In genomic region chr21:15793109-15793508, GRCh38 we compare ENCODE assay signal across 2 cellular contexts.
A peak's percentile ranks its signal among the peaks of the same experiment; 100 is the strongest.
TF ChIP-seq lines count a peak whose summit lies in the region.

No MANE protein-coding gene starts in this region.

TF ChIP-seq in IMR-90, 13 proteins besides CTCF, POLR2A, EP300 and RAD21:
- TF ChIP-seq CHD1 (IDR thresholded peaks at IDR 0.05; ENCODE audit: low read depth, low read length), result no peak
- peak; percentile 59 for TF ChIP-seq MAFK (IDR thresholded peaks at IDR 0.05; ENCODE audit: low read depth, low read length)

TF ChIP-seq in K562, 482 proteins besides CTCF, POLR2A, EP300 and RAD21:
- TF ChIP-seq PRMT5 (CRISPR knock-in tag; IDR thresholded peaks at IDR 0.05) (no peak), FOS (IDR thresholded peaks at IDR 0.05; ENCODE audit: extremely low read depth, insufficient read length) (no peak), FOXJ2 (tag; IDR thresholded peaks at IDR 0.05) (no peak), ESRRB (CRISPR knock-in tag; IDR thresholded peaks at IDR 0.05; ENCODE audit: borderline replicate concordance) (no peak), CCAR2 (IDR thresholded peaks at IDR 0.05; ENCODE audit: low read depth, low read length) (no peak), ZNF316 (IDR thresholded peaks at IDR 0.05) (peak; percentile 56), BCL6 (CRISPR knock-in tag; IDR thresholded peaks at IDR 0.05) (no peak), MAFG (tag; conservative IDR thresholded peaks at IDR 0.05) (peak; percentile 30; the same call in 1 of the 2 replicates), C11orf30 (IDR thresholded peaks at IDR 0.05; ENCODE audit: low read depth) (peak; percentile 59), KLF16 (IDR thresholded peaks at IDR 0.05) (no peak), ARID1B (IDR thresholded peaks at IDR 0.05) (0 out of 2 replicates have a peak, but pooled peaks have one; percentile 16)
